In the genomic region with DNA sequence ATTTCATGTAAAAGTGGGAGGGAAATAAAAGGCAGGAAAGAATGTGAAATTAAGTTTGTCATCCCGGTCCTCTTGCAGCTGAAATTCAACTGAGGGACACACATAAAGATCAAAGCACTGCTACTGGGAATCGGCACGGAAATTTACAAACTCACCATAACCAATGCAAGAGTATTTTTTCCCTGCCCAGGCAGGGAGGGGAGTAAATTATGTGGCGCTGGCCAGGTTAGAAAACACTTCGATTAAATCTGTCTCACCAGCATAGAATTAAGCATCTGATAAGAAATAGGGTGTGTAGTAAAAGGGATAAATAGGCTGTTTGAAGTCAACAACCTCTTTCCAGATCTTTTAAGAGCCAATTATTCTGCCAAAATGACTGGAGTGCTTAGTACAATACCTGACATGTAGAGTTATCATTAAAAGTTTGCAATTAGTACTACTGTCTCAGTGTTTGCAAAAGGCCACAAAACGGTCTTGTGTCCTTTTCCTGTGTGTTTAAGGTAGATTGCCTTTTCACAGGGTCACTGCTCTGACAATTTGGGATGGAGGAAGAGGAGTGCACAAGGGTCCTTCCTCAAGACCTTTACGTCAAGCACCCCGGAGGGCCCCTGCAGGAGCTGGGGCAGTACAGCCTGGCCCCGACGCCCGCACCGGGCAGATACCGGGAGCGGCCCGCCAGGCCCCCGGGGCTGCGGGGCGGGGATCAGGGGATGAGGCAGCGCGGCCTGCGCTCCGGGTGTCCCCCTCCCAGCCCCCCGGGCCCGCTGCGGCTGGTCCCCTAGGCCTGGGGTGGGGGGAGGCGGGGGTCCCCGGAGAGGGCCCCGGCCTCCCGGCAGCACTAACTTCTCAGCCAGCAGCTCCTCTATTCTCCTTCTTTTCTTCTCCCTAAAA, we compare ENCODE assay signal across 1 cellular context.
TF ChIP-seq lines count a peak whose summit lies in the region.

No MANE protein-coding gene starts in this region.

TF ChIP-seq in HEK293, 187 proteins besides CTCF, POLR2A, EP300 and RAD21 (continued from another document):
- TF ChIP-seq, protein P1, sequence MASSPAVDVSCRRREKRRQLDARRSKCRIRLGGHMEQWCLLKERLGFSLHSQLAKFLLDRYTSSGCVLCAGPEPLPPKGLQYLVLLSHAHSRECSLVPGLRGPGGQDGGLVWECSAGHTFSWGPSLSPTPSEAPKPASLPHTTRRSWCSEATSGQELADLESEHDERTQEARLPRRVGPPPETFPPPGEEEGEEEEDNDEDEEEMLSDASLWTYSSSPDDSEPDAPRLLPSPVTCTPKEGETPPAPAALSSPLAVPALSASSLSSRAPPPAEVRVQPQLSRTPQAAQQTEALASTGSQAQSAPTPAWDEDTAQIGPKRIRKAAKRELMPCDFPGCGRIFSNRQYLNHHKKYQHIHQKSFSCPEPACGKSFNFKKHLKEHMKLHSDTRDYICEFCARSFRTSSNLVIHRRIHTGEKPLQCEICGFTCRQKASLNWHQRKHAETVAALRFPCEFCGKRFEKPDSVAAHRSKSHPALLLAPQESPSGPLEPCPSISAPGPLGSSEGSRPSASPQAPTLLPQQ (tag by site-specific recombination; IDR thresholded peaks at IDR 0.05) = no peak
- TF ChIP-seq, protein P2, sequence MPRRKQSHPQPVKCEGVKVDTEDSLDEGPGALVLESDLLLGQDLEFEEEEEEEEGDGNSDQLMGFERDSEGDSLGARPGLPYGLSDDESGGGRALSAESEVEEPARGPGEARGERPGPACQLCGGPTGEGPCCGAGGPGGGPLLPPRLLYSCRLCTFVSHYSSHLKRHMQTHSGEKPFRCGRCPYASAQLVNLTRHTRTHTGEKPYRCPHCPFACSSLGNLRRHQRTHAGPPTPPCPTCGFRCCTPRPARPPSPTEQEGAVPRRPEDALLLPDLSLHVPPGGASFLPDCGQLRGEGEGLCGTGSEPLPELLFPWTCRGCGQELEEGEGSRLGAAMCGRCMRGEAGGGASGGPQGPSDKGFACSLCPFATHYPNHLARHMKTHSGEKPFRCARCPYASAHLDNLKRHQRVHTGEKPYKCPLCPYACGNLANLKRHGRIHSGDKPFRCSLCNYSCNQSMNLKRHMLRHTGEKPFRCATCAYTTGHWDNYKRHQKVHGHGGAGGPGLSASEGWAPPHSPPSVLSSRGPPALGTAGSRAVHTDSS (tag by site-specific recombination; IDR thresholded peaks at IDR 0.05) = peak; percentile 49; the same call in 1 of the 2 replicates
- TF ChIP-seq ZNF701 (tag by site-specific recombination; IDR thresholded peaks at IDR 0.05) (no peak), ZNF112 (tag by site-specific recombination; IDR thresholded peaks at IDR 0.05) (no peak), ZNF146 (tag by site-specific recombination; IDR thresholded peaks at IDR 0.05) (no peak), ZBTB20 (tag by site-specific recombination; IDR thresholded peaks at IDR 0.05) (peak; percentile 66), ZBTB48 (tag by site-specific recombination; IDR thresholded peaks at IDR 0.05) (no peak), SP3 (tag by site-specific recombination; IDR thresholded peaks at IDR 0.05) (no peak), ZNF335 (tag by site-specific recombination; conservative IDR thresholded peaks at IDR 0.05) (peak; percentile 73), PRDM1 (tag by site-specific recombination; IDR thresholded peaks at IDR 0.05) (no peak), TRIM28 (IDR thresholded peaks at IDR 0.05; ENCODE audit: borderline replicate concordance, low read length) (no peak), ZNF184 (tag by site-specific recombination; IDR thresholded peaks at IDR 0.05) (no peak), HOXD13 (CRISPR knock-in tag; IDR thresholded peaks at IDR 0.05; ENCODE audit: borderline replicate concordance) (no peak), ZNF138 (tag by site-specific recombination; IDR thresholded peaks at IDR 0.05; ENCODE audit: borderline replicate concordance) (no peak), ZNF133 (tag by site-specific recombination; IDR thresholded peaks at IDR 0.05) (no peak), GLIS1 (tag by site-specific recombination; IDR thresholded peaks at IDR 0.05) (no peak), ZNF37A (tag by site-specific recombination; IDR thresholded peaks at IDR 0.05) (no peak)
- TF ChIP-seq, protein P3, sequence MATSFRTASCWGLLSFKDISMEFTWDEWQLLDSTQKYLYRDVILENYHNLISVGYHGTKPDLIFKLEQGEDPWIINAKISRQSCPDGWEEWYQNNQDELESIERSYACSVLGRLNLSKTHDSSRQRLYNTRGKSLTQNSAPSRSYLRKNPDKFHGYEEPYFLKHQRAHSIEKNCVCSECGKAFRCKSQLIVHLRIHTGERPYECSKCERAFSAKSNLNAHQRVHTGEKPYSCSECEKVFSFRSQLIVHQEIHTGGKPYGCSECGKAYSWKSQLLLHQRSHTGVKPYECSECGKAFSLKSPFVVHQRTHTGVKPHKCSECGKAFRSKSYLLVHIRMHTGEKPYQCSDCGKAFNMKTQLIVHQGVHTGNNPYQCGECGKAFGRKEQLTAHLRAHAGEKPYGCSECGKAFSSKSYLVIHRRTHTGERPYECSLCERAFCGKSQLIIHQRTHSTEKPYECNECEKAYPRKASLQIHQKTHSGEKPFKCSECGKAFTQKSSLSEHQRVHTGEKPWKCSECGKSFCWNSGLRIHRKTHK (tag by site-specific recombination; IDR thresholded peaks at IDR 0.05) = no peak
- TF ChIP-seq, protein P4, sequence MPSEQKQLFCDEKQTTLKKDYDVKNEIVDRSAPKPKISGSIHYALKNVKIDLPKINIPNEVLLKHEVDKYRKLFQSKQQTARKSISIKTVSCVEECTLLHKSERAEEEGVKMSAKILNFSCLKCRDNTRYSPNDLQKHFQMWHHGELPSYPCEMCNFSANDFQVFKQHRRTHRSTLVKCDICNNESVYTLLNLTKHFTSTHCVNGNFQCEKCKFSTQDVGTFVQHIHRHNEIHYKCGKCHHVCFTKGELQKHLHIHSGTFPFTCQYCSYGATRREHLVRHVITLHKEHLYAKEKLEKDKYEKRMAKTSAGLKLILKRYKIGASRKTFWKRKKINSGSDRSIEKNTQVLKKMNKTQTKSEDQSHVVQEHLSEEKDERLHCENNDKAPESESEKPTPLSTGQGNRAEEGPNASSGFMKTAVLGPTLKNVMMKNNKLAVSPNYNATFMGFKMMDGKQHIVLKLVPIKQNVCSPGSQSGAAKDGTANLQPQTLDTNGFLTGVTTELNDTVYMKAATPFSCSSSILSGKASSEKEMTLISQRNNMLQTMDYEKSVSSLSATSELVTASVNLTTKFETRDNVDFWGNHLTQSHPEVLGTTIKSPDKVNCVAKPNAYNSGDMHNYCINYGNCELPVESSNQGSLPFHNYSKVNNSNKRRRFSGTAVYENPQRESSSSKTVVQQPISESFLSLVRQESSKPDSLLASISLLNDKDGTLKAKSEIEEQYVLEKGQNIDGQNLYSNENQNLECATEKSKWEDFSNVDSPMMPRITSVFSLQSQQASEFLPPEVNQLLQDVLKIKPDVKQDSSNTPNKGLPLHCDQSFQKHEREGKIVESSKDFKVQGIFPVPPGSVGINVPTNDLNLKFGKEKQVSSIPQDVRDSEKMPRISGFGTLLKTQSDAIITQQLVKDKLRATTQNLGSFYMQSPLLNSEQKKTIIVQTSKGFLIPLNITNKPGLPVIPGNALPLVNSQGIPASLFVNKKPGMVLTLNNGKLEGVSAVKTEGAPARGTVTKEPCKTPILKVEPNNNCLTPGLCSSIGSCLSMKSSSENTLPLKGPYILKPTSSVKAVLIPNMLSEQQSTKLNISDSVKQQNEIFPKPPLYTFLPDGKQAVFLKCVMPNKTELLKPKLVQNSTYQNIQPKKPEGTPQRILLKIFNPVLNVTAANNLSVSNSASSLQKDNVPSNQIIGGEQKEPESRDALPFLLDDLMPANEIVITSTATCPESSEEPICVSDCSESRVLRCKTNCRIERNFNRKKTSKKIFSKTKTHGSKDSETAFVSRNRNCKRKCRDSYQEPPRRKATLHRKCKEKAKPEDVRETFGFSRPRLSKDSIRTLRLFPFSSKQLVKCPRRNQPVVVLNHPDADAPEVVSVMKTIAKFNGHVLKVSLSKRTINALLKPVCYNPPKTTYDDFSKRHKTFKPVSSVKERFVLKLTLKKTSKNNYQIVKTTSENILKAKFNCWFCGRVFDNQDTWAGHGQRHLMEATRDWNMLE (tag by site-specific recombination; conservative IDR thresholded peaks at IDR 0.05; ENCODE audit: low read depth) = no peak
- TF ChIP-seq, protein P5, sequence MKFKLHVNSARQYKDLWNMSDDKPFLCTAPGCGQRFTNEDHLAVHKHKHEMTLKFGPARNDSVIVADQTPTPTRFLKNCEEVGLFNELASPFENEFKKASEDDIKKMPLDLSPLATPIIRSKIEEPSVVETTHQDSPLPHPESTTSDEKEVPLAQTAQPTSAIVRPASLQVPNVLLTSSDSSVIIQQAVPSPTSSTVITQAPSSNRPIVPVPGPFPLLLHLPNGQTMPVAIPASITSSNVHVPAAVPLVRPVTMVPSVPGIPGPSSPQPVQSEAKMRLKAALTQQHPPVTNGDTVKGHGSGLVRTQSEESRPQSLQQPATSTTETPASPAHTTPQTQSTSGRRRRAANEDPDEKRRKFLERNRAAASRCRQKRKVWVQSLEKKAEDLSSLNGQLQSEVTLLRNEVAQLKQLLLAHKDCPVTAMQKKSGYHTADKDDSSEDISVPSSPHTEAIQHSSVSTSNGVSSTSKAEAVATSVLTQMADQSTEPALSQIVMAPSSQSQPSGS (tag by site-specific recombination; IDR thresholded peaks at IDR 0.05; ENCODE audit: low read depth) = no peak
- TF ChIP-seq, protein P6, sequence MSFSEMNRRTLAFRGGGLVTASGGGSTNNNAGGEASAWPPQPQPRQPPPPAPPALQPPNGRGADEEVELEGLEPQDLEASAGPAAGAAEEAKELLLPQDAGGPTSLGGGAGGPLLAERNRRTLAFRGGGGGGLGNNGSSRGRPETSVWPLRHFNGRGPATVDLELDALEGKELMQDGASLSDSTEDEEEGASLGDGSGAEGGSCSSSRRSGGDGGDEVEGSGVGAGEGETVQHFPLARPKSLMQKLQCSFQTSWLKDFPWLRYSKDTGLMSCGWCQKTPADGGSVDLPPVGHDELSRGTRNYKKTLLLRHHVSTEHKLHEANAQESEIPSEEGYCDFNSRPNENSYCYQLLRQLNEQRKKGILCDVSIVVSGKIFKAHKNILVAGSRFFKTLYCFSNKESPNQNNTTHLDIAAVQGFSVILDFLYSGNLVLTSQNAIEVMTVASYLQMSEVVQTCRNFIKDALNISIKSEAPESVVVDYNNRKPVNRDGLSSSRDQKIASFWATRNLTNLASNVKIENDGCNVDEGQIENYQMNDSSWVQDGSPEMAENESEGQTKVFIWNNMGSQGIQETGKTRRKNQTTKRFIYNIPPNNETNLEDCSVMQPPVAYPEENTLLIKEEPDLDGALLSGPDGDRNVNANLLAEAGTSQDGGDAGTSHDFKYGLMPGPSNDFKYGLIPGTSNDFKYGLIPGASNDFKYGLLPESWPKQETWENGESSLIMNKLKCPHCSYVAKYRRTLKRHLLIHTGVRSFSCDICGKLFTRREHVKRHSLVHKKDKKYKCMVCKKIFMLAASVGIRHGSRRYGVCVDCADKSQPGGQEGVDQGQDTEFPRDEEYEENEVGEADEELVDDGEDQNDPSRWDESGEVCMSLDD (tag by site-specific recombination; IDR thresholded peaks at IDR 0.05) = no peak
